In genomic region chr1:86701731-86702130, GRCh38 we compare ENCODE assay signal across 17 cellular contexts.
"Had no signal": no experiment of that assay in that cellular context is flagged by ENCODE, and none has a peak within 500 bp of the region (broad histone marks: within the 10 kb centered on the region; RNA-seq: fewer than 3 reads in every experiment).

No MANE protein-coding gene starts in this region.

- H3K9me3 Mint-ChIP-seq: activated T-helper 2 cell treated with anti-CD3 and anti-CD28 coated beads, Interferon-gamma antibody, Interleukin-2, Interleukin-4, amounts not matched to agents 10 μg/mL and 5 μg/mL and 100 μg/mL, durations not matched to agents 14 hours and 24 hours and 36 hours; dendritic cell treated with granulocyte-macrophage colony-stimulating factor and Interleukin-4, amounts not matched to agents 40 ng/mL and 50 ng/mL, for 4 days; naive thymus-derived CD8-positive, alpha-beta T cell; WTC11 had no signal

- H3K27me3 ChIP-seq: cardiac muscle cell, pancreas, upper lobe of left lung had no signal

- H3K27me3 Mint-ChIP-seq: naive thymus-derived CD8-positive, alpha-beta T cell had no signal

- DNase-seq: activated naive CD4-positive, alpha-beta T cell treated with Interleukin-2 at 50 U/mL for 16 hours; activated T-cell treated with anti-CD3 and anti-CD28 coated beads, Interleukin-2, amount 50 U/mL, for 1 hour; effector CD4-positive, alpha-beta T cell; kidney; lower lobe of right lung; naive thymus-derived CD8-positive, alpha-beta T cell; pancreas; right cardiac atrium; stimulated activated CD4-positive, alpha-beta T cell treated with anti-CD3 and anti-CD28 coated beads, Interleukin-4, amount 100 ng/mL, for 24 hours; stimulated activated naive CD4-positive, alpha-beta T cell treated with Interleukin-2 at 50 U/mL for 16 hours; T1000; upper lobe of left lung had no signal

- ATAC-seq: left lobe of liver; lower lobe of right lung; naive thymus-derived CD8-positive, alpha-beta T cell; pancreas; right cardiac atrium; WTC11 had no signal

- H3K27ac Mint-ChIP-seq: dendritic cell treated with granulocyte-macrophage colony-stimulating factor and Interleukin-4, amounts not matched to agents 40 ng/mL and 50 ng/mL, for 4 days; WTC11 had no signal

- H3K27ac ChIP-seq: cardiac muscle cell, lower lobe of right lung, pancreas, upper lobe of left lung had no signal

- H3K9me3 ChIP-seq: lower lobe of right lung, pancreas, upper lobe of left lung had no signal

- H3K4me3 ChIP-seq: cardiac muscle cell, lower lobe of right lung, pancreas, upper lobe of left lung had no signal

- H3K36me3 ChIP-seq: cardiac muscle cell, lower lobe of right lung, pancreas, upper lobe of left lung had no signal

- H3K4me3 Mint-ChIP-seq: dendritic cell treated with granulocyte-macrophage colony-stimulating factor and Interleukin-4, amounts not matched to agents 40 ng/mL and 50 ng/mL, for 4 days; WTC11 had no signal

- H3K36me3 Mint-ChIP-seq: naive thymus-derived CD8-positive, alpha-beta T cell; WTC11 had no signal
